2 cellular contexts compared by ENCODE assay signal in the genomic region with DNA sequence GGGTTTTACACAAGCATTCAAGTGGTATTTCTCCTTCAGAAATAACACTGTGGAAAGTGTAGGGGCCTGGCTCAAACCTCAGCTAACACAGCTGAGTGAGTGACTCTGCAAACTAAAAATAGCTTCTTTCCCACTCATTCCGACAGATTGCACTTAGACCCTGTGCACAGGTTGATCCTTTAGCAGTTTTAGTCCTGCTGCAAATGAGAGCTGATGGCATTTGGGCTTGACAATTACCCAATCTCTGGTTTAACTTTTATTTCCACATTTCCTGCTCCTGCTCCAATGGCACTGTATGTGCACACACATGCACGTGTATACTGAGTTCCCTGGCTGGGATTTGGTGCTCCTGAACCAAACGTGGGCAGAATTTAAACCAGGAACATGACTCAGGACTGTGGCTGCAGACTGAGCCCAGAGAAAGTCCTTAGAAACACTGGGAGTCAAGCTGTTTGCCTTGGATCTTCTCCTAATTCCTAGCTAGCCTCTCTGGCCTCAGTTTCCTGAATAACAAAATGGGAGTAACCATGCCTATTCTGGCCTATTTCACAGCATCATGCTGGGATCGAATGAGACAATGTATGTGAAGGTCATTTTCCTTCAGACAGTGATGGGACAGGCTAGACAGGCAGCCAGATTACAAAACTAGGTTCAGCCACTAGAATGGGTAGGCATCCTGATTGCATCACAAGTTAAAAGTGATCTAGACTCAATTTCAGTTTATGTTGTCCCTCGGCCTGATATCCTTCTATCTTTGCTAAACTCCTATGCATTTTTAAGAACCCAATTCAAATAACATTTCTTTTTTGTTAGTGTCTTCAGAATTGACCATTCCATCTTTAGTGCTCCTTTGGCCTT.
A peak's percentile ranks its signal among the peaks of the same experiment; 100 is the strongest.
TF ChIP-seq lines count a peak whose summit lies in the region.

No MANE protein-coding gene starts in this region.

TF ChIP-seq in liver, 16 proteins besides CTCF, POLR2A, EP300 and RAD21 (continued from another document):
- TF ChIP-seq, protein P1, sequence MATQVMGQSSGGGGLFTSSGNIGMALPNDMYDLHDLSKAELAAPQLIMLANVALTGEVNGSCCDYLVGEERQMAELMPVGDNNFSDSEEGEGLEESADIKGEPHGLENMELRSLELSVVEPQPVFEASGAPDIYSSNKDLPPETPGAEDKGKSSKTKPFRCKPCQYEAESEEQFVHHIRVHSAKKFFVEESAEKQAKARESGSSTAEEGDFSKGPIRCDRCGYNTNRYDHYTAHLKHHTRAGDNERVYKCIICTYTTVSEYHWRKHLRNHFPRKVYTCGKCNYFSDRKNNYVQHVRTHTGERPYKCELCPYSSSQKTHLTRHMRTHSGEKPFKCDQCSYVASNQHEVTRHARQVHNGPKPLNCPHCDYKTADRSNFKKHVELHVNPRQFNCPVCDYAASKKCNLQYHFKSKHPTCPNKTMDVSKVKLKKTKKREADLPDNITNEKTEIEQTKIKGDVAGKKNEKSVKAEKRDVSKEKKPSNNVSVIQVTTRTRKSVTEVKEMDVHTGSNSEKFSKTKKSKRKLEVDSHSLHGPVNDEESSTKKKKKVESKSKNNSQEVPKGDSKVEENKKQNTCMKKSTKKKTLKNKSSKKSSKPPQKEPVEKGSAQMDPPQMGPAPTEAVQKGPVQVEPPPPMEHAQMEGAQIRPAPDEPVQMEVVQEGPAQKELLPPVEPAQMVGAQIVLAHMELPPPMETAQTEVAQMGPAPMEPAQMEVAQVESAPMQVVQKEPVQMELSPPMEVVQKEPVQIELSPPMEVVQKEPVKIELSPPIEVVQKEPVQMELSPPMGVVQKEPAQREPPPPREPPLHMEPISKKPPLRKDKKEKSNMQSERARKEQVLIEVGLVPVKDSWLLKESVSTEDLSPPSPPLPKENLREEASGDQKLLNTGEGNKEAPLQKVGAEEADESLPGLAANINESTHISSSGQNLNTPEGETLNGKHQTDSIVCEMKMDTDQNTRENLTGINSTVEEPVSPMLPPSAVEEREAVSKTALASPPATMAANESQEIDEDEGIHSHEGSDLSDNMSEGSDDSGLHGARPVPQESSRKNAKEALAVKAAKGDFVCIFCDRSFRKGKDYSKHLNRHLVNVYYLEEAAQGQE (IDR thresholded peaks at IDR 0.05) = peak; percentile 73
- peak; percentile 78 for TF ChIP-seq FOXA1 (IDR thresholded peaks at IDR 0.05)
- TF ChIP-seq, protein P2, sequence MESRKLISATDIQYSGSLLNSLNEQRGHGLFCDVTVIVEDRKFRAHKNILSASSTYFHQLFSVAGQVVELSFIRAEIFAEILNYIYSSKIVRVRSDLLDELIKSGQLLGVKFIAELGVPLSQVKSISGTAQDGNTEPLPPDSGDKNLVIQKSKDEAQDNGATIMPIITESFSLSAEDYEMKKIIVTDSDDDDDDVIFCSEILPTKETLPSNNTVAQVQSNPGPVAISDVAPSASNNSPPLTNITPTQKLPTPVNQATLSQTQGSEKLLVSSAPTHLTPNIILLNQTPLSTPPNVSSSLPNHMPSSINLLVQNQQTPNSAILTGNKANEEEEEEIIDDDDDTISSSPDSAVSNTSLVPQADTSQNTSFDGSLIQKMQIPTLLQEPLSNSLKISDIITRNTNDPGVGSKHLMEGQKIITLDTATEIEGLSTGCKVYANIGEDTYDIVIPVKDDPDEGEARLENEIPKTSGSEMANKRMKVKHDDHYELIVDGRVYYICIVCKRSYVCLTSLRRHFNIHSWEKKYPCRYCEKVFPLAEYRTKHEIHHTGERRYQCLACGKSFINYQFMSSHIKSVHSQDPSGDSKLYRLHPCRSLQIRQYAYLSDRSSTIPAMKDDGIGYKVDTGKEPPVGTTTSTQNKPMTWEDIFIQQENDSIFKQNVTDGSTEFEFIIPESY (IDR thresholded peaks at IDR 0.05) = peak; percentile 77
- TF ChIP-seq, protein P3, sequence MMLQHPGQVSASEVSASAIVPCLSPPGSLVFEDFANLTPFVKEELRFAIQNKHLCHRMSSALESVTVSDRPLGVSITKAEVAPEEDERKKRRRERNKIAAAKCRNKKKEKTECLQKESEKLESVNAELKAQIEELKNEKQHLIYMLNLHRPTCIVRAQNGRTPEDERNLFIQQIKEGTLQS (IDR thresholded peaks at IDR 0.05) = peak; percentile 77
- peak; percentile 95 to 96 for TF ChIP-seq HNF4A (conservative IDR thresholded peaks at IDR 0.05)
- TF ChIP-seq YY1 (IDR thresholded peaks at IDR 0.05) = peak; percentile 74
- TF ChIP-seq, protein P4, sequence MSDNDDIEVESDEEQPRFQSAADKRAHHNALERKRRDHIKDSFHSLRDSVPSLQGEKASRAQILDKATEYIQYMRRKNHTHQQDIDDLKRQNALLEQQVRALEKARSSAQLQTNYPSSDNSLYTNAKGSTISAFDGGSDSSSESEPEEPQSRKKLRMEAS (IDR thresholded peaks at IDR 0.05) = peak; percentile 88
- peak; percentile 79 for TF ChIP-seq FOXA2 (IDR thresholded peaks at IDR 0.05)
- peak; percentile 97 for TF ChIP-seq SP1 (IDR thresholded peaks at IDR 0.05)
- peak in 1 of 2 donors; percentile 70 for TF ChIP-seq EGR1 (IDR thresholded peaks at IDR 0.05; ENCODE audit: low read depth in 2 of 2)
- peak; percentile 93 for TF ChIP-seq HNF4G (IDR thresholded peaks at IDR 0.05)
- peak; percentile 82 to 87 for TF ChIP-seq JUND (IDR thresholded peaks at IDR 0.05)
- TF ChIP-seq GABPA (IDR thresholded peaks at IDR 0.05 in 1 of 2, conservative IDR thresholded peaks at IDR 0.05 in 1 of 2) = peak; percentile 10 to 69
- peak; percentile 50 for TF ChIP-seq TAF1 (conservative IDR thresholded peaks at IDR 0.05)

TF ChIP-seq in HepG2, 621 proteins besides CTCF, POLR2A, EP300 and RAD21 (continued from another document):
- TF ChIP-seq TP53 (CRISPR knock-in tag; conservative IDR thresholded peaks at IDR 0.05) = no peak
- TF ChIP-seq POLR2AphosphoS2 (IDR thresholded peaks at IDR 0.05; ENCODE audit: low read depth, low read length) = no peak
- no peak for TF ChIP-seq CBX2 (IDR thresholded peaks at IDR 0.05; ENCODE audit: low read depth, low read length)
- no peak for TF ChIP-seq CBX2 (CRISPR knock-in tag; IDR thresholded peaks at IDR 0.05; ENCODE audit: low read depth)
- no peak for TF ChIP-seq ISL2 (CRISPR knock-in tag; IDR thresholded peaks at IDR 0.05)
- TF ChIP-seq HNRNPLL (IDR thresholded peaks at IDR 0.05; ENCODE audit: low read depth, low read length, poor library complexity, severe bottlenecking) = no peak
- no peak for TF ChIP-seq ZNF615 (CRISPR knock-in tag; IDR thresholded peaks at IDR 0.05; ENCODE audit: borderline replicate concordance)
